In the genomic region with DNA sequence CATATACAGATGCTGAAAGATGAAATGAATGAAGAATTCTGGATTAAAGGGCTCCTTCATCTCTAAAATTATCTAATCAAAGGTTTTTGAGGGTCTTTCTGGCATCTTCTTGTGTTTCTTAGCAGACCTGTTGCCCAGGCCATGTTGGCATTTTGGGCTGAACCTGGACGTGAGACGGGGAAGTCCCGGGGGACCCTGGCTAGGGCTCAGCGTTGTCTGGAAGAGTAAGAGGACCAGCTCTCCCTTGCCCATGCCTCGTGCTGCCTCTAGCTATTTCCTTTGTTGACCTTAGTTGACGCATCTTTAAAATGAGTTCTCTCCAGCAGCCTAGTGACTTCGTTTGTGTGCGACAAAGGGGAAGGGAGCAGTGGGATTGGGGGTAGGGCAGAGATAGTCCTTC, we compare ENCODE assay signal across 23 cellular contexts.
"Had no signal": no experiment of that assay in that cellular context is flagged by ENCODE, and none has a peak within 500 bp of the region (broad histone marks: within the 10 kb centered on the region; RNA-seq: fewer than 3 reads in every experiment).

No MANE protein-coding gene starts in this region.

- ATAC-seq: activated CD8-positive, alpha-beta T cell treated with anti-CD3 and anti-CD28 coated beads for 36 hours; activated T-cell treated with anti-CD3 and anti-CD28 coated beads, Interleukin-2, amount 50 U/mL, for 4 hours; esophagus mucosa; heart right ventricle; WTC11 had no signal

- H3K9me3 ChIP-seq: colonic mucosa had no signal

- H3K36me3 Mint-ChIP-seq: activated naive CD8-positive, alpha-beta T cell had no signal

- H3K4me3 ChIP-seq: colonic mucosa, heart right ventricle had no signal

- DNase-seq: activated CD4-positive, alpha-beta T cell treated with anti-CD3 and anti-CD28 coated beads for 1 hour; activated CD4-positive, alpha-beta T cell treated with anti-CD3 and anti-CD28 coated beads for 4 hours; activated CD4-positive, alpha-beta T cell treated with anti-CD3 and anti-CD28 coated beads, Interleukin-2, amount 50 U/mL, for 1 hour; activated CD4-positive, alpha-beta T cell treated with anti-CD3 and anti-CD28 coated beads, Interleukin-2, amount 50 U/mL, for 48 hours; activated CD8-positive, alpha-beta memory T cell treated with anti-CD3 and anti-CD28 coated beads for 24 hours; activated CD8-positive, alpha-beta T cell treated with anti-CD3 and anti-CD28 coated beads for 36 hours; activated gamma-delta T cell treated with Interleukin-2 at 50 U/mL for 16 hours; activated naive CD4-positive, alpha-beta T cell treated with anti-CD3 and anti-CD28 coated beads, Interleukin-2, amount 50 U/mL, for 16 hours; activated naive CD4-positive, alpha-beta T cell treated with Interleukin-2 at 50 U/mL for 16 hours; activated T-cell treated with anti-CD3 and anti-CD28 coated beads, Interleukin-2, amount 50 U/mL, for 4 hours; amniotic stem cell; anterior cingulate cortex; brain microvascular endothelial cell; caudate nucleus; colonic mucosa; effector CD8-positive, alpha-beta T cell; foreskin fibroblast; heart right ventricle; T-helper 2 cell had no signal

- H3K4me1 ChIP-seq: colonic mucosa had no signal

- H3K27ac Mint-ChIP-seq: activated CD8-positive, alpha-beta T cell treated with anti-CD3 and anti-CD28 coated beads for 36 hours; activated naive CD8-positive, alpha-beta T cell; activated T-helper 2 cell treated with anti-CD3 and anti-CD28 coated beads, Interferon-gamma antibody, Interleukin-2, Interleukin-4, amounts not matched to agents 10 μg/mL and 5 μg/mL and 100 μg/mL, durations not matched to agents 14 hours and 24 hours and 36 hours; WTC11 had no signal

- H3K9me3 Mint-ChIP-seq: activated T-helper 2 cell treated with anti-CD3 and anti-CD28 coated beads, Interferon-gamma antibody, Interleukin-2, Interleukin-4, amounts not matched to agents 10 μg/mL and 5 μg/mL and 100 μg/mL, durations not matched to agents 14 hours and 24 hours and 36 hours had no signal

- H3K36me3 ChIP-seq: brain microvascular endothelial cell, colonic mucosa, heart right ventricle had no signal

- H3K27me3 ChIP-seq: brain microvascular endothelial cell, colonic mucosa had no signal

- H3K27ac ChIP-seq: brain microvascular endothelial cell, colonic mucosa, heart right ventricle had no signal

- H3K4me3 Mint-ChIP-seq: activated CD8-positive, alpha-beta T cell treated with anti-CD3 and anti-CD28 coated beads for 36 hours; activated naive CD8-positive, alpha-beta T cell; activated T-cell treated with anti-CD3 and anti-CD28 coated beads, Interleukin-2, amount 50 U/mL, for 4 hours; WTC11 had no signal
